Comparison of ENCODE assay signal across 1 cellular context in the genomic region with DNA sequence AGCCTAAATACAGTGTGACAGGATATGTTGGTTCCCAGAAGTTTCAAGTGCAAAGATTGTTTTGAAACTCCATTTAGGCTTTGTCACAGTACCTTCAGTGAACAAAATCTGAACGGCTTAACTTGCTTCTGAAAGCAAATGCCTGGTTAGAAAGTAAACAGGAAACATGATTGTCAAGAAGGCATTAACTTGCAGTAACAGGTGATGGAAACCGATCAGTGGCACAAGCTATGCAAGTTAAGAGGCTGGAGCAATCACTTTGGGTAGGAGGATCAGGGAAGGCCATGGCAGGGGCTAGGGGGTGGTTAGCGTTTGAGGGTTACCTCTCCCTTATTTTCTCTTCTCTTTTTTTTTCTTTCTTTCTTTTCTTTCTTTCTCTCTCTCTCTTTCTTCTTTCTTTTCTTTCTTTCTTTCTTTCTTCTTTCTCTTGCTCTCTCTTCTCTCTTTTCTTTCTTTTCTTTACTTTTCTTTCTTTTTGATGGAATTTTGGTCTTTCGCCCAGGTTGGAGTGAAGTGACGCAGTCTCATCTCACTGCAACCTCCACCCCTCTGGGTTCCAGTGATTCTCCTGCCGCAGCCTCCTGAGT.
TF ChIP-seq lines count a peak whose summit lies in the region.

No MANE protein-coding gene starts in this region.

TF ChIP-seq in HEK293, 187 proteins besides CTCF, POLR2A, EP300 and RAD21:
- TF ChIP-seq ZBTB8A (tag by site-specific recombination; IDR thresholded peaks at IDR 0.05): no peak
- TF ChIP-seq ZNF366 (tag by site-specific recombination; conservative IDR thresholded peaks at IDR 0.05): peak; percentile 37; the same call in 1 of the 2 replicates
- TF ChIP-seq PRDM1 (tag by site-specific recombination; IDR thresholded peaks at IDR 0.05): peak; percentile 60; the same call in 1 of the 2 replicates
